In genomic region chr10:107576746-107577145, GRCh38 we compare ENCODE assay signal across 17 cellular contexts.
A peak's percentile ranks its signal among the peaks of the same experiment; 100 is the strongest.
DNase-seq lines count a peak whose midpoint lies in the region; ATAC-seq and TF ChIP-seq lines count a peak whose summit lies in the region.
"Had no signal": no experiment of that assay in that cellular context is flagged by ENCODE, and none has a peak within 500 bp of the region (broad histone marks: within the 10 kb centered on the region; RNA-seq: fewer than 3 reads in every experiment).

No MANE protein-coding gene starts in this region.

- H3K79me2 ChIP-seq in neural cell (replicated peaks; ENCODE audit: insufficient read depth, low read length): no peaks in the 10 kb centered on the region
- H3K79me2 ChIP-seq: hepatocyte had no signal

- no peak for TF ChIP-seq EP300 in neural cell (conservative IDR thresholded peaks at IDR 0.05; ENCODE audit: poor library complexity, severe bottlenecking)

- H3K9me2 ChIP-seq in neural cell (ENCODE audit: insufficient read depth, low read length): no peaks in the 10 kb centered on the region

- H3K27me3 ChIP-seq in BE2C: no peaks in the 10 kb centered on the region
- no peaks in the 10 kb centered on the region for H3K27me3 ChIP-seq in neural cell (ENCODE audit: insufficient read depth, low read depth, low read length)
- H3K27me3 ChIP-seq: hepatocyte had no signal

- H4K20me1 ChIP-seq in neural cell (ENCODE audit: insufficient read depth): no peaks in the 10 kb centered on the region

- no peaks in the 10 kb centered on the region for H3K4me1 ChIP-seq in BE2C

- no peak overlapping the region for H3K9ac ChIP-seq in neural cell (ENCODE audit: low read length)

- no peak overlapping the region for H3K4me2 ChIP-seq in neural cell (ENCODE audit: low read length)
- H3K4me2 ChIP-seq: hepatocyte had no signal

- no peaks in the 10 kb centered on the region for H3K36me3 ChIP-seq in BE2C
- H3K36me3 ChIP-seq in neural cell (ENCODE audit: insufficient read depth, low read length): no peaks in the 10 kb centered on the region

- DNase-seq in BE2C (peak; percentile 20), NCI-H1694 (lab: John Stamatoyannopoulos, UW) (peak; percentile 71), cerebellum (ENCODE audit: low spot score) (peak; percentile 68), NCI-H187 (lab: John Stamatoyannopoulos, UW) (no peak)
- DNase-seq in stimulated activated CD4-positive, alpha-beta T cell treated with anti-CD3 and anti-CD28 coated beads, Interleukin-1b, Interleukin-23, amount 100 ng/mL, for 48 hours: no peak
- DNase-seq: activated CD4-positive, alpha-beta T cell treated with anti-CD3 and anti-CD28 coated beads, Interleukin-2, amount 10 ng/mL, durations not matched to agents 24 days and 14 days; activated T-cell treated with anti-CD3 and anti-CD28 coated beads, Interleukin-2, amount 50 U/mL, for 4 hours; amniotic stem cell; cortex of kidney; left colon; naive thymus-derived CD4-positive, alpha-beta T cell; NCI-H2081 had no signal

- no peak overlapping the region for H2AFZ ChIP-seq in neural cell (ENCODE audit: low read depth, low read length)

- H3K9me3 ChIP-seq in BE2C: no peaks in the 10 kb centered on the region
- no peaks in the 10 kb centered on the region for H3K9me3 ChIP-seq in neural cell (ENCODE audit: low read length)

- H3F3A ChIP-seq in neural cell (ENCODE audit: insufficient read depth, low read length, poor library complexity, severe bottlenecking): no peaks in the 10 kb centered on the region

- no peak overlapping the region for H3K4me3 ChIP-seq in BE2C (ENCODE audit: low read depth, low read length)
- no peak overlapping the region for H3K4me3 ChIP-seq in neural cell (ENCODE audit: low read length)
- H3K4me3 ChIP-seq: hepatocyte had no signal

- ATAC-seq in HG02571 (IDR thresholded peaks at IDR 0.05; ENCODE audit: unreplicated experiment): no peak
- ATAC-seq in GM21737 (IDR thresholded peaks at IDR 0.05; ENCODE audit: unreplicated experiment): no peak
- ATAC-seq: activated T-cell treated with anti-CD3 and anti-CD28 coated beads, Interleukin-2, amount 50 U/mL, for 4 hours; esophagus mucosa; left colon; naive thymus-derived CD4-positive, alpha-beta T cell had no signal

- TF ChIP-seq CTCF in BE2C (IDR thresholded peaks at IDR 0.05; ENCODE audit: low read depth, low read length) (no peak), neural cell (IDR thresholded peaks at IDR 0.05; ENCODE audit: poor library complexity, severe bottlenecking) (no peak)

- H3K27ac ChIP-seq in neural cell (ENCODE audit: low read length): peak overlapping the region; percentile 11
- H3K27ac ChIP-seq: hepatocyte had no signal

- TF ChIP-seq RAD21 in neural cell (conservative IDR thresholded peaks at IDR 0.05): no peak

TF ChIP-seq in neural cell, 6 proteins besides CTCF, POLR2A, EP300 and RAD21:
- TF ChIP-seq MXI1 (conservative IDR thresholded peaks at IDR 0.05; ENCODE audit: poor library complexity, severe bottlenecking) (no peak), REST (IDR thresholded peaks at IDR 0.05; ENCODE audit: borderline replicate concordance) (no peak), POLR2AphosphoS5 (IDR thresholded peaks at IDR 0.05) (no peak), EZH2 (IDR thresholded peaks at IDR 0.05; ENCODE audit: borderline replicate concordance, insufficient read depth, low read length, poor library complexity, severe bottlenecking) (no peak), TAF1 (IDR thresholded peaks at IDR 0.05; ENCODE audit: low read depth) (no peak), SMC3 (conservative IDR thresholded peaks at IDR 0.05; ENCODE audit: poor library complexity) (no peak)

Comparison
In these comparisons a context has a peak if more than half of its experiments do, and no peak if none do; other contexts are left out.
1. DNase-seq: peak in BE2C (single experiment), NCI-H1694 (single experiment) and cerebellum (single experiment); none in stimulated activated CD4-positive, alpha-beta T cell treated with anti-CD3 and anti-CD28 coated beads, Interleukin-1b, Interleukin-23, amount 100 ng/mL, for 48 hours (single experiment) and NCI-H187 (0 of 2).